8 cellular contexts compared by ENCODE assay signal in genomic region chr3:52246264-52246620, GRCh38. TPM values are rescaled to one million over a fixed set of nuclear protein-coding genes. Genes with fewer than 3 reads are reported as not detected.
DNase-seq lines count a peak whose midpoint lies in the region; ATAC-seq and TF ChIP-seq lines count a peak whose summit lies in the region.

No MANE protein-coding gene starts in this region.

- 36 to 55% (median 44%) methylated on average over 5 to 8 of the region's 8 CpGs for WGBS in heart left ventricle, 4 donors

- DNase-seq in GM12864 (ENCODE audit: low read depth) (no peak), heart left ventricle (no peak), sciatic nerve (ENCODE audit: low spot score) (no peak), globus pallidus (ENCODE audit: low spot score) (no peak)

- H3K9me2 ChIP-seq in SU-DHL-6 (replicated peaks; ENCODE audit: insufficient read depth, low read length) = no peaks in the 10 kb centered on the region

- TF ChIP-seq POLR2A in heart left ventricle (IDR thresholded peaks at IDR 0.05) (no peak), GM18505 (IDR thresholded peaks at IDR 0.05; ENCODE audit: borderline replicate concordance, extremely low read depth, insufficient read depth, insufficient read length) (no peak)

- no peaks in the 10 kb centered on the region for H3F3A ChIP-seq in SU-DHL-6 (ENCODE audit: insufficient read depth)

- no peak overlapping the region for H2AFZ ChIP-seq in SU-DHL-6 (ENCODE audit: low read depth, low read length, severe bottlenecking)

- H3K27me3 ChIP-seq in SU-DHL-6 (ENCODE audit: low read length) (no peaks in the 10 kb centered on the region), heart left ventricle (no peaks in the 10 kb centered on the region)

- H3K4me3 ChIP-seq in GM12864 (ENCODE audit: low read depth, low read length) (peak overlapping the region; percentile 65), SU-DHL-6 (ENCODE audit: insufficient read depth, low read length, poor library complexity, severe bottlenecking) (peak overlapping the region; percentile 39), heart left ventricle (peak overlapping the region; percentile 24 to 77 (median 66))

- H4K20me1 ChIP-seq in SU-DHL-6 (ENCODE audit: low read depth, low read length) = no peaks in the 10 kb centered on the region

- H3K79me2 ChIP-seq in SU-DHL-6 (ENCODE audit: insufficient read depth, low read length) = no peaks in the 10 kb centered on the region

- H3K9ac ChIP-seq in SU-DHL-6 (ENCODE audit: low read length) = peak overlapping the region; percentile 52

- no peak for TF ChIP-seq CTCF in GM12864 (IDR thresholded peaks at IDR 0.05; ENCODE audit: low read depth, low read length, missing control alignments)
- no peak for TF ChIP-seq CTCF in SU-DHL-6 (IDR thresholded peaks at IDR 0.05; ENCODE audit: insufficient read depth, low read length, poor library complexity, severe bottlenecking)
- no peak for TF ChIP-seq CTCF in heart left ventricle (IDR thresholded peaks at IDR 0.05)

- no peaks in the 10 kb centered on the region for H3K36me3 ChIP-seq in SU-DHL-6 (ENCODE audit: low read length)
- H3K36me3 ChIP-seq in heart left ventricle = peaks cover 0 to 37% (median 25%) of the 10 kb centered on the region in 9 donors

- peaks cover 0 to 71% (median 9%) of the 10 kb centered on the region in 12 donors for H3K4me1 ChIP-seq in heart left ventricle

- H3K27ac ChIP-seq in SU-DHL-6 (ENCODE audit: low read depth, low read length) (no peak overlapping the region), heart left ventricle (peak overlapping the region; percentile 36 to 98 (median 82))

- H3K9me3 ChIP-seq in SU-DHL-6 (ENCODE audit: insufficient read depth, low read length) (no peaks in the 10 kb centered on the region), heart left ventricle (no peaks in the 10 kb centered on the region)

- peak overlapping the region; percentile 61 for H3K4me2 ChIP-seq in SU-DHL-6 (ENCODE audit: low read depth, low read length, poor library complexity, severe bottlenecking)

- intact Hi-C loops in heart left ventricle (cut with DNase I) = no loop called here
- intact Hi-C loops in sciatic nerve (cut with DNase I) = no loop called here

- no peak for ATAC-seq in heart left ventricle
- peak; percentile 16 for ATAC-seq in sciatic nerve
- ATAC-seq in GM18505 (IDR thresholded peaks at IDR 0.05; ENCODE audit: unreplicated experiment) = no peak
- no peak for ATAC-seq in GM21447 (IDR thresholded peaks at IDR 0.05; ENCODE audit: unreplicated experiment)
- no peak for ATAC-seq in GM18868 (IDR thresholded peaks at IDR 0.05; ENCODE audit: unreplicated experiment)

RNA-seq across cellular contexts. Expression of gene PPM1M, which starts 0.7 kb away (rescaled TPM):
- total RNA-seq in heart left ventricle (10 to 100 TPM in 2 of 9 donors, 1 to 10 TPM in 7; 5.7 to 30.2 (median 8.2) TPM), sciatic nerve (36.9 TPM)
- polyA plus RNA-seq in heart left ventricle = 1 to 10 TPM; 5.6 to 6.6 TPM

RNA-seq across cellular contexts. Expression of gene TWF2, which starts 7.3 kb away (rescaled TPM):
- total RNA-seq in heart left ventricle = 100 to 1,000 TPM in 7 of 9 donors, 10 to 100 TPM in 2; 62.9 to 133 (median 117) TPM
- 100 to 1,000 TPM in 1 of 2 donors, 10 to 100 TPM in 1; 45.8 to 109 TPM for polyA plus RNA-seq in heart left ventricle
- 39.8 TPM for total RNA-seq in sciatic nerve

RNA-seq across cellular contexts. Expression of gene TLR9, which starts 20.8 kb away (rescaled TPM):
- total RNA-seq in heart left ventricle = under 1 TPM in 8 of 9 donors, not detected in 1; 0.12 to 0.65 (median 0.29) TPM
- polyA plus RNA-seq in heart left ventricle = under 1 TPM; 0.04 to 0.23 TPM
- 1.1 TPM for total RNA-seq in sciatic nerve

RNA-seq across cellular contexts. Expression of gene WDR82, which starts 32.2 kb away (rescaled TPM):
- total RNA-seq in heart left ventricle = 10 to 100 TPM; 44.9 to 73.6 (median 61.2) TPM
- 10 to 100 TPM; 24.7 to 69.2 TPM for polyA plus RNA-seq in heart left ventricle
- 71.5 TPM for total RNA-seq in sciatic nerve

RNA-seq across cellular contexts. Expression of gene GLYCTK, which starts 41.4 kb away (rescaled TPM):
- total RNA-seq in heart left ventricle (1 to 10 TPM; 2.6 to 8.4 (median 4.1) TPM), sciatic nerve (16.7 TPM)
- polyA plus RNA-seq in heart left ventricle = 1 to 10 TPM; 4.7 to 6.4 TPM
